16 cellular contexts compared by ENCODE assay signal in genomic region chr6:42337985-42338572, GRCh38.
A peak's percentile ranks its signal among the peaks of the same experiment; 100 is the strongest.
DNase-seq lines count a peak whose midpoint lies in the region; ATAC-seq and TF ChIP-seq lines count a peak whose summit lies in the region.
"Had no signal": no experiment of that assay in that cellular context is flagged by ENCODE, and none has a peak within 500 bp of the region (broad histone marks: within the 10 kb centered on the region; RNA-seq: fewer than 3 reads in every experiment).

No MANE protein-coding gene starts in this region.

- H3K27me3 ChIP-seq in neutrophil, result no peaks in the 10 kb centered on the region
- H3K27me3 ChIP-seq: gastroesophageal sphincter, suprapubic skin had no signal

- peaks cover 62% of the 10 kb centered on the region for H3K4me1 Mint-ChIP-seq in activated CD4-positive, alpha-beta T cell treated with anti-CD3 and anti-CD28 coated beads for 36 hours
- peaks cover 50% of the 10 kb centered on the region for H3K4me1 Mint-ChIP-seq in HFFc6 (ENCODE audit: low read depth)
- peaks cover 56% of the 10 kb centered on the region for H3K4me1 Mint-ChIP-seq in activated T-helper 2 cell treated with anti-CD3 and anti-CD28 coated beads, Interferon-gamma antibody, Interleukin-2, Interleukin-4, amounts not matched to agents 10 μg/mL and 5 μg/mL and 100 μg/mL, durations not matched to agents 14 hours and 24 hours and 36 hours (ENCODE audit: low read depth)
- H3K4me1 Mint-ChIP-seq: endodermal cell, naive B cell had no signal

- no peaks in the 10 kb centered on the region for H3K9me3 ChIP-seq in neutrophil
- H3K9me3 ChIP-seq: gastroesophageal sphincter, suprapubic skin had no signal

- H3K4me3 Mint-ChIP-seq in activated CD4-positive, alpha-beta T cell treated with anti-CD3 and anti-CD28 coated beads for 36 hours, result peak overlapping the region; percentile 20
- peak overlapping the region; percentile 73 for H3K4me3 Mint-ChIP-seq in HFFc6
- H3K4me3 Mint-ChIP-seq in activated T-helper 2 cell treated with anti-CD3 and anti-CD28 coated beads, Interferon-gamma antibody, Interleukin-2, Interleukin-4, amounts not matched to agents 10 μg/mL and 5 μg/mL and 100 μg/mL, durations not matched to agents 14 hours and 24 hours and 36 hours (ENCODE audit: low read depth), result peak overlapping the region; percentile 41
- H3K4me3 Mint-ChIP-seq: endodermal cell, naive B cell, T-cell had no signal

- H3K27me3 Mint-ChIP-seq in activated CD4-positive, alpha-beta T cell treated with anti-CD3 and anti-CD28 coated beads for 36 hours, result no peaks in the 10 kb centered on the region
- H3K27me3 Mint-ChIP-seq in HFFc6 (ENCODE audit: insufficient read depth), result peaks cover 1% of the 10 kb centered on the region; the same call in 1 of the 2 replicates
- no peaks in the 10 kb centered on the region for H3K27me3 Mint-ChIP-seq in activated T-helper 2 cell treated with anti-CD3 and anti-CD28 coated beads, Interferon-gamma antibody, Interleukin-2, Interleukin-4, amounts not matched to agents 10 μg/mL and 5 μg/mL and 100 μg/mL, durations not matched to agents 14 hours and 24 hours and 36 hours (ENCODE audit: low read depth)
- H3K27me3 Mint-ChIP-seq: naive B cell, T-cell had no signal

- peaks cover 6% of the 10 kb centered on the region for H3K36me3 Mint-ChIP-seq in activated CD4-positive, alpha-beta T cell treated with anti-CD3 and anti-CD28 coated beads for 36 hours (ENCODE audit: low read depth)
- peaks cover 15% of the 10 kb centered on the region for H3K36me3 Mint-ChIP-seq in HFFc6 (ENCODE audit: low read depth)
- peaks cover 22% of the 10 kb centered on the region for H3K36me3 Mint-ChIP-seq in activated T-helper 2 cell treated with anti-CD3 and anti-CD28 coated beads, Interferon-gamma antibody, Interleukin-2, Interleukin-4, amounts not matched to agents 10 μg/mL and 5 μg/mL and 100 μg/mL, durations not matched to agents 14 hours and 24 hours and 36 hours (ENCODE audit: low read depth)
- H3K36me3 Mint-ChIP-seq: naive B cell had no signal

- H3K4me3 ChIP-seq in neutrophil (ENCODE audit: low read depth in 1 of 2, low read length in 1 of 2), result no peak overlapping the region
- H3K4me3 ChIP-seq: gastroesophageal sphincter, suprapubic skin had no signal

- POLR2A ChIA-PET in activated CD4-positive, alpha-beta T cell treated with anti-CD3 and anti-CD28 coated beads for 36 hours (lab: Charles Lee), result interaction anchor here (0.6 to 1.0 kb wide), 4 partner anchors 19 to 71 kb away, joined by 3 to 12 read pairs (median 3); no protein-coding TSS in a partner anchor

- DNase-seq in activated CD4-positive, alpha-beta T cell treated with anti-CD3 and anti-CD28 coated beads for 36 hours, result no peak
- DNase-seq in activated CD4-positive, alpha-beta T cell treated with anti-CD3 and anti-CD28 coated beads, Interleukin-2, amount 50 U/mL, for 1 hour, result no peak
- DNase-seq in HFFc6 (no peak), GM20000 (ENCODE audit: low spot score) (no peak), HUDEP-2 (lab: John Stamatoyannopoulos, UW; ENCODE audit: unreplicated experiment in 76 of 76) (no peak)
- DNase-seq in activated T-helper 2 cell treated with anti-CD3 and anti-CD28 coated beads, Interferon-gamma antibody, Interleukin-2, Interleukin-4, amounts not matched to agents 10 μg/mL and 5 μg/mL and 100 μg/mL, durations not matched to agents 14 hours and 24 hours and 36 hours (ENCODE audit: low spot score), result no peak
- DNase-seq in activated effector memory CD4-positive, alpha-beta T cell treated with anti-CD3 and anti-CD28 coated beads, Interleukin-2, amount 50 U/mL, for 16 hours, result no peak
- DNase-seq: central memory CD4-positive, alpha-beta T cell; KG1; naive B cell; NCI-H1436 treated with DMSO at 0.1 percent for 48 hours; T-cell had no signal

- H3K27ac ChIP-seq in neutrophil, result peak overlapping the region; percentile 23
- H3K27ac ChIP-seq: gastroesophageal sphincter had no signal

- CTCF ChIA-PET in activated CD4-positive, alpha-beta T cell treated with anti-CD3 and anti-CD28 coated beads for 36 hours (lab: Charles Lee), result interaction anchor here (0.6 to 3.1 kb wide), 8 partner anchors 12 to 216 kb away, joined by 3 to 21 read pairs (median 4); no protein-coding TSS in a partner anchor

- peak overlapping the region; percentile 84 for H3K27ac Mint-ChIP-seq in activated CD4-positive, alpha-beta T cell treated with anti-CD3 and anti-CD28 coated beads for 36 hours
- peak overlapping the region; percentile 93 for H3K27ac Mint-ChIP-seq in HFFc6
- peak overlapping the region; percentile 88 for H3K27ac Mint-ChIP-seq in activated T-helper 2 cell treated with anti-CD3 and anti-CD28 coated beads, Interferon-gamma antibody, Interleukin-2, Interleukin-4, amounts not matched to agents 10 μg/mL and 5 μg/mL and 100 μg/mL, durations not matched to agents 14 hours and 24 hours and 36 hours
- H3K27ac Mint-ChIP-seq: endodermal cell, naive B cell had no signal

- intact Hi-C loops in activated CD4-positive, alpha-beta T cell treated with anti-CD3 and anti-CD28 coated beads for 36 hours (cut with DNase I, micrococcal nuclease), result loop anchor here in 1 of 2 experiments (2.0 kb wide), 1 partner anchor 31 kb away; no protein-coding TSS in a partner anchor
- intact Hi-C loops in activated T-helper 2 cell treated with anti-CD3 and anti-CD28 coated beads, Interferon-gamma antibody, Interleukin-2, Interleukin-4, amounts not matched to agents 10 μg/mL and 5 μg/mL and 100 μg/mL, durations not matched to agents 14 hours and 24 hours and 36 hours (cut with micrococcal nuclease), result loop anchor here (1.0 to 2.0 kb wide), 2 partner anchors 16 to 21 kb away; no protein-coding TSS in a partner anchor

- TF ChIP-seq CTCF in HFFc6 (IDR thresholded peaks at IDR 0.05) (no peak), neutrophil (IDR thresholded peaks at IDR 0.05) (no peak), GM20000 (IDR thresholded peaks at IDR 0.05; ENCODE audit: extremely low read depth, missing control alignments) (no peak)

- H3K4me1 ChIP-seq in neutrophil (ENCODE audit: control insufficient read depth in 1 of 2, insufficient read depth in 1 of 2, low read depth in 1 of 2, low read length in 1 of 2), result peaks cover 42 to 51% of the 10 kb centered on the region in 2 experiments
- H3K4me1 ChIP-seq: suprapubic skin had no signal

- no peaks in the 10 kb centered on the region for H3K36me3 ChIP-seq in neutrophil
- H3K36me3 ChIP-seq: gastroesophageal sphincter, suprapubic skin had no signal

- no peak for ATAC-seq in activated CD4-positive, alpha-beta T cell treated with anti-CD3 and anti-CD28 coated beads for 36 hours
- ATAC-seq: gastroesophageal sphincter, T-cell had no signal

- no peaks in the 10 kb centered on the region for H3K9me3 Mint-ChIP-seq in activated CD4-positive, alpha-beta T cell treated with anti-CD3 and anti-CD28 coated beads for 36 hours (ENCODE audit: low read depth)
- H3K9me3 Mint-ChIP-seq in HFFc6, result no peaks in the 10 kb centered on the region
- no peaks in the 10 kb centered on the region for H3K9me3 Mint-ChIP-seq in activated T-helper 2 cell treated with anti-CD3 and anti-CD28 coated beads, Interferon-gamma antibody, Interleukin-2, Interleukin-4, amounts not matched to agents 10 μg/mL and 5 μg/mL and 100 μg/mL, durations not matched to agents 14 hours and 24 hours and 36 hours
- H3K9me3 Mint-ChIP-seq: endodermal cell, naive B cell, T-cell had no signal

Comparison
In these comparisons a context has a peak if more than half of its experiments do, and no peak if none do; other contexts are left out.
1. H3K4me3 Mint-ChIP-seq: peak in every context shown above with its lines; median percentile 73 in HFFc6; 41 in activated T-helper 2 cell treated with anti-CD3 and anti-CD28 coated beads, Interferon-gamma antibody, Interleukin-2, Interleukin-4, amounts not matched to agents 10 μg/mL and 5 μg/mL and 100 μg/mL, durations not matched to agents 14 hours and 24 hours and 36 hours; 20 in activated CD4-positive, alpha-beta T cell treated with anti-CD3 and anti-CD28 coated beads for 36 hours.